16 cellular contexts compared by ENCODE assay signal in the genomic region with DNA sequence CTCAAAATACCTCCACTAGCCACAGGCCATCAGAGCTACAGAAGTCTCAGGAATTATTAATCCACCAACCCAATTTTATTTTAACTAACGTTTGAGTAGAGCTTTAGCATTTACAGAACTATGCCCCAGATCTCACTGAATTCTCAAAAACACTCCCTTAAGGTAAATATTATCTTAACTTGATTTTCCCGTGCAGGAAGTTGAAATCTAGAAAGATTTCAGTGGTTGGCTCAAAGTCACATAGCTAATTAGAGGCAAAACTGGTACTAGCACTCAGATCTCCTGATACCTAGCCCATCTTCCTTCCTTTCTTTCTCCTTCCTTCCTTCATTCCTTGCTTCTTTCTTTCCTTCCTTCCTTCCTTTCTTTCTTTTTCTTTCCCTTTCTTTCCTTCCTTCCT.
DNase-seq lines count a peak whose midpoint lies in the region; ATAC-seq and TF ChIP-seq lines count a peak whose summit lies in the region.
"Had no signal": no experiment of that assay in that cellular context is flagged by ENCODE, and none has a peak within 500 bp of the region (broad histone marks: within the 10 kb centered on the region; RNA-seq: fewer than 3 reads in every experiment).

No MANE protein-coding gene starts in this region.

- peak overlapping the region; percentile 60 for H3K27ac ChIP-seq in PC-9

- H3K4me1 Mint-ChIP-seq in Calu3 (ENCODE audit: low read depth, unreplicated experiment) (peaks cover 50% of the 10 kb centered on the region), type B pancreatic cell (ENCODE audit: unreplicated experiment) (peaks cover 32% of the 10 kb centered on the region)
- H3K4me1 Mint-ChIP-seq: B cell had no signal

- H3K36me3 Mint-ChIP-seq in Calu3 (ENCODE audit: insufficient read depth, unreplicated experiment) (no peaks in the 10 kb centered on the region), type B pancreatic cell (no peaks in the 10 kb centered on the region)

- H3K27me3 Mint-ChIP-seq in Calu3 (ENCODE audit: unreplicated experiment) (no peaks in the 10 kb centered on the region), type B pancreatic cell (no peaks in the 10 kb centered on the region)
- H3K27me3 Mint-ChIP-seq: CD4-positive, alpha-beta T cell had no signal

- H4K20me1 ChIP-seq in PC-9 (ENCODE audit: insufficient read depth): no peaks in the 10 kb centered on the region

- TF ChIP-seq CTCF in Calu3 (IDR thresholded peaks at IDR 0.05; ENCODE audit: unreplicated experiment): no peak
- TF ChIP-seq CTCF in PC-9 (conservative IDR thresholded peaks at IDR 0.05): no peak
- no peak for TF ChIP-seq CTCF in type B pancreatic cell (conservative IDR thresholded peaks at IDR 0.05)

- H3K36me3 ChIP-seq in PC-9 (ENCODE audit: low read depth): no peaks in the 10 kb centered on the region

- ATAC-seq in left colon: peak; percentile 70
- ATAC-seq: HepG2 had no signal

- H3K27me3 ChIP-seq in PC-9 (ENCODE audit: insufficient read depth, low read depth): no peaks in the 10 kb centered on the region

- no peaks in the 10 kb centered on the region; the same call in 1 of the 2 replicates for H3F3A ChIP-seq in PC-9 (ENCODE audit: insufficient read depth, low read depth)

- no peaks in the 10 kb centered on the region for H3K9me3 Mint-ChIP-seq in Calu3 (ENCODE audit: low read depth, unreplicated experiment)
- H3K9me3 Mint-ChIP-seq in type B pancreatic cell: no peaks in the 10 kb centered on the region
- H3K9me3 Mint-ChIP-seq: CD4-positive, alpha-beta T cell had no signal

- H3K27ac Mint-ChIP-seq in Calu3 (ENCODE audit: unreplicated experiment) (peak overlapping the region; percentile 33), type B pancreatic cell (peak overlapping the region; percentile 32)
- H3K27ac Mint-ChIP-seq: B cell; CD4-positive, alpha-beta T cell; H9 had no signal

- DNase-seq in Calu3: no peak
- DNase-seq in PC-9: no peak
- no peak for DNase-seq in left colon
- no peak for DNase-seq in type B pancreatic cell (ENCODE audit: extremely low spot score, unreplicated experiment)
- no peak for DNase-seq in stimulated activated CD4-positive, alpha-beta T cell treated with anti-CD3 and anti-CD28 coated beads, Interleukin-4, amount 100 ng/mL, for 24 hours
- no peak for DNase-seq in SHP77 (lab: John Stamatoyannopoulos, UW)
- DNase-seq in activated CD8-positive, alpha-beta memory T cell treated with anti-CD3 and anti-CD28 coated beads, Interleukin-2, amount 50 U/mL, for 48 hours: no peak
- DNase-seq: C1 segment of cervical spinal cord; CD4-positive, alpha-beta T cell; DMS153; DMS79 treated with DMSO at 0.1 percent for 48 hours; EL; GOT3; H9 had no signal

- H3K4me1 ChIP-seq in PC-9 (replicated peaks; ENCODE audit: insufficient read depth): peaks cover 39% of the 10 kb centered on the region

- no peak overlapping the region for H3K4me3 ChIP-seq in PC-9

- intact Hi-C loops in Calu3 (cut with micrococcal nuclease; ENCODE audit: unreplicated experiment) (no loop called here), PC-9 (cut with micrococcal nuclease; ENCODE audit: unreplicated experiment) (no loop called here), left colon (cut with DNase I, micrococcal nuclease) (no loop called here)

- no peaks in the 10 kb centered on the region for H3K79me2 ChIP-seq in PC-9 (ENCODE audit: low read depth)

- no TSS peak for BruUV-seq in Calu3 (replicated peaks; lab: Mats Ljungman, UMichigan)
- BruUV-seq in PC-9 (replicated peaks; lab: Mats Ljungman, UMichigan): no TSS peak

- H3K9me2 ChIP-seq in PC-9 (ENCODE audit: insufficient read depth): no peaks in the 10 kb centered on the region

- peak overlapping the region; percentile 29 for H2AFZ ChIP-seq in PC-9

- peak overlapping the region; percentile 15; the same call in 1 of the 2 replicates for H3K4me2 ChIP-seq in PC-9

- CTCF ChIA-PET in Calu3 (lab: Charles Lee) (interaction anchor here (0.8 to 1.1 kb wide), 3 partner anchors 11 to 298 kb away, joined by 3 to 4 read pairs (median 3); a partner anchor contains a TSS), PC-9 (lab: Charles Lee) (no interaction called here)

- POLR2A ChIA-PET in PC-9 (lab: Charles Lee; ENCODE audit: unreplicated experiment): interaction anchor here (0.7 kb wide), 1 partner anchor 28 kb away, joined by 5 read pairs; no protein-coding TSS in a partner anchor

- no peak overlapping the region for H3K4me3 Mint-ChIP-seq in Calu3 (ENCODE audit: low read depth, unreplicated experiment)
- H3K4me3 Mint-ChIP-seq in type B pancreatic cell: peak overlapping the region; percentile 35
- H3K4me3 Mint-ChIP-seq: B cell; CD4-positive, alpha-beta T cell; H9 had no signal

- H3K9me3 ChIP-seq in PC-9 (ENCODE audit: insufficient read depth, low read depth): no peaks in the 10 kb centered on the region
